Comparison of ENCODE assay signal across 1 cellular context in genomic region chr12:52527121-52527800, GRCh38.
TF ChIP-seq lines count a peak whose summit lies in the region.

No MANE protein-coding gene starts in this region.

TF ChIP-seq in IMR-90, 13 proteins besides CTCF, POLR2A, EP300 and RAD21:
- TF ChIP-seq CEBPB (IDR thresholded peaks at IDR 0.05; ENCODE audit: low read depth, low read length) (no peak), FOS (IDR thresholded peaks at IDR 0.05; ENCODE audit: low read depth, low read length) (no peak), RFX5 (IDR thresholded peaks at IDR 0.05; ENCODE audit: low read depth, low read length) (no peak), ELK1 (IDR thresholded peaks at IDR 0.05; ENCODE audit: borderline replicate concordance, low read depth, low read length) (no peak), MAFK (IDR thresholded peaks at IDR 0.05; ENCODE audit: low read depth, low read length) (no peak), MAZ (IDR thresholded peaks at IDR 0.05; ENCODE audit: borderline replicate concordance, low read depth, low read length) (no peak), SMC3 (IDR thresholded peaks at IDR 0.05; ENCODE audit: low read depth, low read length) (no peak), BHLHE40 (IDR thresholded peaks at IDR 0.05; ENCODE audit: low read depth, low read length) (no peak), RCOR1 (IDR thresholded peaks at IDR 0.05; ENCODE audit: insufficient replicate concordance, low read length) (no peak), CHD1 (IDR thresholded peaks at IDR 0.05; ENCODE audit: low read depth, low read length) (no peak), MXI1 (IDR thresholded peaks at IDR 0.05; ENCODE audit: borderline replicate concordance, low read depth, low read length) (no peak), NFE2L2 (IDR thresholded peaks at IDR 0.05; ENCODE audit: low read depth, low read length) (no peak), USF2 (IDR thresholded peaks at IDR 0.05; ENCODE audit: low read depth, low read length) (no peak)
